ENCODE assay signal across 22 cellular contexts in the genomic region with DNA sequence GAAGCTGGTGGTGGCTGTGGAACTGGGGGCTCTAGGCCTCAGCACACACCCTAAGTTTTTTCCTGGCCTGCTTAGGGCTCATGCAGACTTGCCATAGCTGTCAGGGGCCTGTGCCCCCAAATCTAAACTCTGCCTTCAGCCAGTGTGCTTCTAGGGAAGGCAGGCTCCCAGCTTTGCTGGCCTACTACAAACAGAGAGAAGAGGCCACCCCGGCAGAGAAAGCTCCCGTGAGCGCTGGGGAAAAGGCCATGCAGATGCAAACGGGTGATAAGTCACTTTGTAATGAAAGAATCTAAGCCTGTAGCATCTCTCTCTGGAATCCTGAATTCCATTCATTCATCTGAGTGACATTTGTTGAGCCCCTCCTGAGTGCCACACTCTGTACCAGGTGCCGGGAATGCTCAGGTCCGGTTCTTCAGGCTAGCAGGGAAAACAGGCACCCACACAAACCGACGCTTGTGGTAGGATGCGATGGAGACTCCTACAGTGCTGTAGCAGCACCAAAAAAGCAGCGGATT. TPM values are rescaled to one million over a fixed set of nuclear protein-coding genes. Genes with fewer than 3 reads are reported as not detected.
A peak's percentile ranks its signal among the peaks of the same experiment; 100 is the strongest.
DNase-seq lines count a peak whose midpoint lies in the region; ATAC-seq and TF ChIP-seq lines count a peak whose summit lies in the region.
"Had no signal": no experiment of that assay in that cellular context is flagged by ENCODE, and none has a peak within 500 bp of the region (broad histone marks: within the 10 kb centered on the region; RNA-seq: fewer than 3 reads in every experiment).

No MANE protein-coding gene starts in this region.

- no peak overlapping the region for H3K23ac ChIP-seq in H9 (ENCODE audit: insufficient read length, low read depth, low read length)

- POLR2A ChIA-PET in PC-9 (lab: Charles Lee; ENCODE audit: unreplicated experiment), result interaction anchor here (0.7 kb wide), 1 partner anchor 88 kb away, joined by 3 read pairs; no protein-coding TSS in a partner anchor

- no peaks in the 10 kb centered on the region for H3K27me3 Mint-ChIP-seq in H9 (ENCODE audit: low read depth)
- H3K27me3 Mint-ChIP-seq: activated CD4-positive, alpha-beta T cell treated with anti-CD3 and anti-CD28 coated beads, Interleukin-2, amount 10 ng/mL, durations not matched to agents 7 days and 5 days; activated naive CD4-positive, alpha-beta T cell treated with anti-CD3 and anti-CD28 coated beads, Interleukin-2, amount 50 U/mL, for 24 hours had no signal

- no peak overlapping the region for H3K4me3 Mint-ChIP-seq in H9
- H3K4me3 Mint-ChIP-seq: activated CD4-positive, alpha-beta T cell treated with anti-CD3 and anti-CD28 coated beads, Interleukin-2, amount 10 ng/mL, durations not matched to agents 7 days and 5 days; activated naive CD4-positive, alpha-beta T cell treated with anti-CD3 and anti-CD28 coated beads, Interleukin-2, amount 50 U/mL, for 24 hours; T-helper 1 cell treated with Interleukin-12 subunit alpha and Interleukin-12 subunit beta and Interleukin-4 antibody, amounts not matched to agents 30 μg/mL and 1 μg/mL, for 36 hours had no signal

- H3K36me3 ChIP-seq in PC-9 (ENCODE audit: low read depth), result peaks cover 34% of the 10 kb centered on the region
- peaks cover 5% of the 10 kb centered on the region; the same call in 1 of the 2 replicates for H3K36me3 ChIP-seq in iPS-20b (ENCODE audit: insufficient read depth, low read depth, low read length)
- no peaks in the 10 kb centered on the region for H3K36me3 ChIP-seq in parathyroid adenoma (ENCODE audit: control insufficient read depth, insufficient read depth, low read length)
- peaks cover 3 to 13% (median 13%) of the 10 kb centered on the region in 3 donors for H3K36me3 ChIP-seq in tibial artery

- no CpG with 5 or more reads among the region's 10 CpGs for WGBS in H9 (ENCODE audit: extremely low coverage, insufficient read length, low lambda C conversion rate)

- H3K27ac ChIP-seq in H9 (ENCODE audit: insufficient read length, low read depth, low read length), result no peak overlapping the region
- peak overlapping the region; percentile 94 for H3K27ac ChIP-seq in PC-9
- no peak overlapping the region for H3K27ac ChIP-seq in iPS-20b (ENCODE audit: low read length)
- peak overlapping the region; percentile 73 for H3K27ac ChIP-seq in parathyroid adenoma
- H3K27ac ChIP-seq in tibial artery, result no peak overlapping the region
- H3K27ac ChIP-seq: BLaER1 had no signal

- intact Hi-C loops in PC-9 (cut with micrococcal nuclease; ENCODE audit: unreplicated experiment) (loop anchor here (5.0 to 10.0 kb wide), 4 partner anchors 177 to 1457 kb away; a partner anchor contains a TSS), tibial artery (cut with DNase I; ENCODE audit: low total_unique reads) (no loop called here)

- no TSS peak for BruUV-seq in PC-9 (replicated peaks; lab: Mats Ljungman, UMichigan)

- H3K27me3 ChIP-seq in H9 (ENCODE audit: insufficient read depth, low read length), result no peaks in the 10 kb centered on the region
- H3K27me3 ChIP-seq in PC-9 (ENCODE audit: insufficient read depth, low read depth), result no peaks in the 10 kb centered on the region
- no peaks in the 10 kb centered on the region for H3K27me3 ChIP-seq in iPS-20b (ENCODE audit: insufficient read depth, low read length)
- H3K27me3 ChIP-seq in parathyroid adenoma (ENCODE audit: control insufficient read depth, insufficient read depth, low read length), result no peaks in the 10 kb centered on the region
- H3K27me3 ChIP-seq in tibial artery, result no peaks in the 10 kb centered on the region
- H3K27me3 ChIP-seq: BLaER1 had no signal

- H3K4ac ChIP-seq in H9 (ENCODE audit: low read depth, low read length), result no peak overlapping the region

- no peaks in the 10 kb centered on the region for H3K79me1 ChIP-seq in H9 (ENCODE audit: insufficient read depth, low read depth, low read length, poor library complexity, severe bottlenecking)

- no peak overlapping the region for H2BK12ac ChIP-seq in H9 (ENCODE audit: insufficient read length, low read depth, low read length)

- no peak overlapping the region for H4K5ac ChIP-seq in H9 (ENCODE audit: insufficient read length, low read depth, low read length)

- H2BK120ac ChIP-seq in H9 (ENCODE audit: low read depth, low read length, poor library complexity, severe bottlenecking), result no peak overlapping the region

- H3K4me1 ChIP-seq in H9 (ENCODE audit: insufficient read depth, low read length) (peaks cover 3% of the 10 kb centered on the region; the same call in 1 of the 2 replicates), PC-9 (replicated peaks; ENCODE audit: insufficient read depth) (peaks cover 95% of the 10 kb centered on the region), iPS-20b (ENCODE audit: insufficient read depth, low read length) (peaks cover 29% of the 10 kb centered on the region), parathyroid adenoma (peaks cover 51% of the 10 kb centered on the region), tibial artery (peaks cover 6 to 58% (median 50%) of the 10 kb centered on the region in 4 donors)

- H3K18ac ChIP-seq in H9 (ENCODE audit: insufficient read length, low read depth, low read length), result no peak overlapping the region

- no peak overlapping the region for H3T11ph ChIP-seq in H9 (ENCODE audit: low read length)

- CTCF ChIA-PET in PC-9 (lab: Charles Lee), result interaction anchor here (1.0 to 1.9 kb wide), 2 partner anchors 103 to 150 kb away, joined by 3 to 10 read pairs; no protein-coding TSS in a partner anchor

- H2AFZ ChIP-seq in H9 (ENCODE audit: low read length), result no peak overlapping the region
- H2AFZ ChIP-seq in PC-9, result no peak overlapping the region
- H2AFZ ChIP-seq in parathyroid adenoma, result no peak overlapping the region

- no peak overlapping the region for H3K4me2 ChIP-seq in H9 (ENCODE audit: insufficient read depth, insufficient read length, low read length)
- H3K4me2 ChIP-seq in PC-9, result peak overlapping the region; percentile 25
- no peak overlapping the region for H3K4me2 ChIP-seq in parathyroid adenoma (ENCODE audit: low read length)

- peaks cover 56 to 64% of the 10 kb centered on the region in 2 experiments for H3K4me1 Mint-ChIP-seq in H9
- H3K4me1 Mint-ChIP-seq: activated naive CD4-positive, alpha-beta T cell treated with anti-CD3 and anti-CD28 coated beads, Interleukin-2, amount 50 U/mL, for 24 hours had no signal

- no peaks in the 10 kb centered on the region for H3K9me2 ChIP-seq in PC-9 (ENCODE audit: insufficient read depth)

- DNase-seq in H9, result no peak
- DNase-seq in PC-9, result no peak
- no peak for DNase-seq in tibial artery
- no peak for DNase-seq in stimulated activated naive CD8-positive, alpha-beta T cell treated with anti-CD3 and anti-CD28 coated beads, Interleukin-15, Interleukin-2, amounts not matched to agents 100 U/mL and 50 U/mL, for 24 hours
- DNase-seq in T-helper 1 cell, result no peak
- DNase-seq: activated CD4-positive, alpha-beta T cell treated with anti-CD3 and anti-CD28 coated beads, Interleukin-2, amount 10 ng/mL, durations not matched to agents 7 days and 5 days; central memory CD4-positive, alpha-beta T cell; DMS79 treated with DMSO at 0.1 percent for 48 hours; GOT3; left cardiac atrium; midbrain; NCI-H1092; NCI-H187 treated with DMSO at 0.1 percent for 48 hours; NCI-H526; small intestine; stimulated activated CD4-positive, alpha-beta T cell treated with anti-CD3 and anti-CD28 coated beads, Interleukin-2, amount 100 ng/mL, for 24 hours had no signal

- no peak overlapping the region for H3K9ac ChIP-seq in H9 (ENCODE audit: extremely low read depth, insufficient read length, low read length)
- peak overlapping the region; percentile 13; the same call in 1 of the 2 replicates for H3K9ac ChIP-seq in iPS-20b (ENCODE audit: low read depth, low read length)
- no peak overlapping the region for H3K9ac ChIP-seq in parathyroid adenoma
- H3K9ac ChIP-seq: BLaER1 had no signal

- no peak overlapping the region for H2AK5ac ChIP-seq in H9 (ENCODE audit: insufficient read length, low read length)

- no peak overlapping the region for H2BK20ac ChIP-seq in H9 (ENCODE audit: low read depth, low read length, poor library complexity, severe bottlenecking)

- H3K23me2 ChIP-seq in H9 (ENCODE audit: insufficient read length, low read depth, low read length, poor library complexity, severe bottlenecking), result no peaks in the 10 kb centered on the region

- H4K91ac ChIP-seq in H9 (ENCODE audit: insufficient read length, low read depth, low read length), result no peak overlapping the region

- H3K27ac Mint-ChIP-seq in H9, result peak overlapping the region; percentile 71 to 96 (median 85); a peak in 6 of 7 replicates
- H3K27ac Mint-ChIP-seq: activated CD4-positive, alpha-beta T cell treated with anti-CD3 and anti-CD28 coated beads, Interleukin-2, amount 10 ng/mL, durations not matched to agents 7 days and 5 days; activated naive CD4-positive, alpha-beta T cell treated with anti-CD3 and anti-CD28 coated beads, Interleukin-2, amount 50 U/mL, for 24 hours; T-helper 1 cell treated with Interleukin-12 subunit alpha and Interleukin-12 subunit beta and Interleukin-4 antibody, amounts not matched to agents 30 μg/mL and 1 μg/mL, for 36 hours had no signal

- TF ChIP-seq CTCF in H9 (conservative IDR thresholded peaks at IDR 0.05) (no peak), PC-9 (conservative IDR thresholded peaks at IDR 0.05) (no peak), parathyroid adenoma (IDR thresholded peaks at IDR 0.05) (no peak), tibial artery (IDR thresholded peaks at IDR 0.05) (no peak)

- H3K36me3 Mint-ChIP-seq in H9 (ENCODE audit: insufficient read depth in 1 of 3, low read depth in 3 of 3), result peaks cover 0 to 23% (median 18%) of the 10 kb centered on the region in 3 experiments; a peak in 5 of 7 replicates
- H3K36me3 Mint-ChIP-seq: activated naive CD4-positive, alpha-beta T cell treated with anti-CD3 and anti-CD28 coated beads, Interleukin-2, amount 50 U/mL, for 24 hours had no signal

- H3K14ac ChIP-seq in H9 (ENCODE audit: insufficient read depth, low read length), result peak overlapping the region; percentile 68

- ATAC-seq in GM21825 (IDR thresholded peaks at IDR 0.05; ENCODE audit: unreplicated experiment), result no peak
- no peak for ATAC-seq in stimulated activated naive CD8-positive, alpha-beta T cell treated with anti-CD3 and anti-CD28 coated beads, Interleukin-15, Interleukin-2, amounts not matched to agents 100 U/mL and 50 U/mL, for 24 hours
- ATAC-seq: left cardiac atrium had no signal

- H3F3A ChIP-seq in PC-9 (ENCODE audit: insufficient read depth, low read depth), result peaks cover 63% of the 10 kb centered on the region

- no peak overlapping the region for H3K56ac ChIP-seq in H9 (ENCODE audit: insufficient read length, low read depth, low read length)

- H3K4me3 ChIP-seq in PC-9, result no peak overlapping the region
- no peak overlapping the region for H3K4me3 ChIP-seq in iPS-20b (ENCODE audit: low read length)
- H3K4me3 ChIP-seq in parathyroid adenoma (ENCODE audit: low read depth, low read length), result no peak overlapping the region
- no peak overlapping the region for H3K4me3 ChIP-seq in tibial artery
- H3K4me3 ChIP-seq: BLaER1 had no signal

- no peak overlapping the region for H2BK15ac ChIP-seq in H9 (ENCODE audit: low read depth, low read length)

- no peaks in the 10 kb centered on the region for H3K9me3 ChIP-seq in H9 (ENCODE audit: control insufficient read depth, low read depth, low read length)
- H3K9me3 ChIP-seq in PC-9 (ENCODE audit: insufficient read depth, low read depth), result no peaks in the 10 kb centered on the region
- H3K9me3 ChIP-seq in iPS-20b (ENCODE audit: insufficient read depth, low read depth, low read length), result no peaks in the 10 kb centered on the region
- no peaks in the 10 kb centered on the region for H3K9me3 ChIP-seq in parathyroid adenoma (ENCODE audit: control insufficient read depth, low read length)
- H3K9me3 ChIP-seq in tibial artery, result no peaks in the 10 kb centered on the region
- H3K9me3 ChIP-seq: BLaER1 had no signal

- no peak overlapping the region for H4K8ac ChIP-seq in H9 (replicated peaks; ENCODE audit: insufficient read length, low read depth, low read length)

- H4K20me1 ChIP-seq in H9 (ENCODE audit: control insufficient read depth, insufficient read depth, insufficient read length) (no peaks in the 10 kb centered on the region), PC-9 (ENCODE audit: insufficient read depth) (no peaks in the 10 kb centered on the region)

- no peak overlapping the region for H2BK5ac ChIP-seq in H9 (ENCODE audit: insufficient read length, low read length)

- H3K79me2 ChIP-seq in H9 (ENCODE audit: insufficient read depth, low read length) (peaks cover 2% of the 10 kb centered on the region; the same call in 1 of the 2 replicates), PC-9 (ENCODE audit: low read depth) (peaks cover 86% of the 10 kb centered on the region), parathyroid adenoma (peaks cover 54% of the 10 kb centered on the region)

- no peaks in the 10 kb centered on the region for H3K9me3 Mint-ChIP-seq in H9
- H3K9me3 Mint-ChIP-seq: activated CD4-positive, alpha-beta T cell treated with anti-CD3 and anti-CD28 coated beads, Interleukin-2, amount 10 ng/mL, durations not matched to agents 7 days and 5 days; activated naive CD4-positive, alpha-beta T cell treated with anti-CD3 and anti-CD28 coated beads, Interleukin-2, amount 50 U/mL, for 24 hours; T-helper 1 cell treated with Interleukin-12 subunit alpha and Interleukin-12 subunit beta and Interleukin-4 antibody, amounts not matched to agents 30 μg/mL and 1 μg/mL, for 36 hours had no signal

RNA-seq across cellular contexts. Expression of a gene that starts 29.9 kb away (rescaled TPM):
- total RNA-seq in H9 (2021) (22.8 and 24.7 TPM in 2 replicates), PC-9 (2021) (186 and 300 TPM in 2 replicates)

Comparison
In these comparisons a context has a peak if more than half of its experiments do, and no peak if none do; other contexts are left out.
1. H3K27ac ChIP-seq: peak in PC-9 (single experiment) and parathyroid adenoma (single experiment); none in H9 (single experiment), iPS-20b (single experiment) and tibial artery (0 of 2).